Comparison of ENCODE assay signal across 32 cellular contexts in the genomic region with DNA sequence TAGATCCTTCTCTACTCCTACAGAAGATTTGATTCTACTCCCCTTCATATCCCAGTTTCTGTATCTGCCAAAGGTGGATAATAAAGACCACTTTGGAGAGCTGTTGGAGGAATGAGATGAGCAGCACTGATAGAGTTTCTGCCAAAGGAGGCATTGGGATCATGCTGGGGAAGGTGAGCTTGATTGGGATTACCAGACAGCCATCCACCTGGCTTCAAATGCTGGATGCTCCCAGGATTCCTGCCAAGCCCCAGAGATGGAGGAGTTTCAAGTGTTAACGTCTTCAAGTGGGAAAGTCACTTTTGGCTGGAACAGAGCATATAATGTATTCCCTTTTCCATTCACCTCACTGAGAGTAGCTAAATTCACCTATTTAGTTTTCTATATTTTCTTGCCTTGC.
"Had no signal": no experiment of that assay in that cellular context is flagged by ENCODE, and none has a peak within 500 bp of the region (broad histone marks: within the 10 kb centered on the region; RNA-seq: fewer than 3 reads in every experiment).

No MANE protein-coding gene starts in this region.

- H3K27ac ChIP-seq: adrenal gland, body of pancreas, brain microvascular endothelial cell, breast epithelium, WERI-Rb-1 had no signal

- H3K4me3 ChIP-seq: adrenal gland, body of pancreas, breast epithelium had no signal

- H3K4me3 Mint-ChIP-seq: activated CD4-positive, alpha-beta memory T cell treated with anti-CD3 and anti-CD28 coated beads, Interleukin-2, amount 10 ng/mL, durations not matched to agents 7 days and 5 days; activated CD4-positive, alpha-beta T cell treated with anti-CD3 and anti-CD28 coated beads for 36 hours; activated CD4-positive, alpha-beta T cell treated with anti-CD3 and anti-CD28 coated beads, Interleukin-2, amount 10 ng/mL, durations not matched to agents 7 days and 5 days; activated naive CD4-positive, alpha-beta T cell treated with anti-CD3 and anti-CD28 coated beads for 36 hours; activated naive CD8-positive, alpha-beta T cell treated with anti-CD3 and anti-CD28 coated beads for 36 hours; activated T-cell treated with anti-CD3 and anti-CD28 coated beads, Interleukin-2, amount 50 U/mL, for 4 hours; activated T-cell treated with anti-CD3 and anti-CD28 coated beads, Interleukin-2, amount 50 U/mL, for 72 hours; activated T-helper 1 cell treated with anti-CD3 and anti-CD28 coated beads, Interleukin-12 subunit alpha, Interleukin-12 subunit beta, Interleukin-2, Interleukin-4 antibody, amounts not matched to agents 30 ng/mL and 10 ng/mL and 1 ng/mL, durations not matched to agents 14 hours and 24 hours and 36 hours; activated T-helper 17 cell treated with anti-CD3 and anti-CD28 coated beads, Interleukin-2, amount 50 U/mL, for 72 hours; T-helper 17 cell; WTC11 had no signal

- ATAC-seq: activated CD4-positive, alpha-beta T cell treated with anti-CD3 and anti-CD28 coated beads for 36 hours; activated CD4-positive, CD25-positive, alpha-beta regulatory T cell treated with anti-CD3 and anti-CD28 coated beads, Interleukin-2, amount 50 U/mL, for 24 hours; activated naive CD4-positive, alpha-beta T cell treated with anti-CD3 and anti-CD28 coated beads, Interleukin-2, amount 50 U/mL, for 72 hours; activated T-cell treated with anti-CD3 and anti-CD28 coated beads, Interleukin-2, amount 50 U/mL, for 4 hours; activated T-cell treated with anti-CD3 and anti-CD28 coated beads, Interleukin-2, amount 50 U/mL, for 72 hours; activated T-helper 17 cell treated with anti-CD3 and anti-CD28 coated beads, Interleukin-2, amount 50 U/mL, for 72 hours; body of pancreas; T-helper 17 cell had no signal

- H3K36me3 Mint-ChIP-seq: activated naive CD4-positive, alpha-beta T cell treated with anti-CD3 and anti-CD28 coated beads, Interleukin-2, amount 50 U/mL, for 72 hours; activated naive CD8-positive, alpha-beta T cell treated with anti-CD3 and anti-CD28 coated beads for 36 hours; WTC11 had no signal

- H3K36me3 ChIP-seq: adrenal gland, brain microvascular endothelial cell, breast epithelium had no signal

- H3K9me3 ChIP-seq: adrenal gland, body of pancreas, breast epithelium had no signal

- H3K27me3 Mint-ChIP-seq: activated CD4-positive, alpha-beta memory T cell treated with anti-CD3 and anti-CD28 coated beads, Interleukin-2, amount 10 ng/mL, durations not matched to agents 7 days and 5 days; activated CD4-positive, alpha-beta T cell treated with anti-CD3 and anti-CD28 coated beads for 36 hours; activated CD4-positive, alpha-beta T cell treated with anti-CD3 and anti-CD28 coated beads, Interleukin-2, amount 10 ng/mL, durations not matched to agents 7 days and 5 days; activated naive CD8-positive, alpha-beta T cell treated with anti-CD3 and anti-CD28 coated beads for 36 hours; activated T-helper 17 cell treated with anti-CD3 and anti-CD28 coated beads, Interleukin-2, amount 50 U/mL, for 72 hours; T-helper 17 cell had no signal

- H3K27me3 ChIP-seq: adrenal gland, body of pancreas, brain microvascular endothelial cell, breast epithelium had no signal

- H3K27ac Mint-ChIP-seq: activated CD4-positive, alpha-beta memory T cell treated with anti-CD3 and anti-CD28 coated beads, Interleukin-2, amount 10 ng/mL, durations not matched to agents 7 days and 5 days; activated CD4-positive, alpha-beta T cell treated with anti-CD3 and anti-CD28 coated beads for 36 hours; activated CD4-positive, alpha-beta T cell treated with anti-CD3 and anti-CD28 coated beads, Interleukin-2, amount 10 ng/mL, durations not matched to agents 7 days and 5 days; activated naive CD4-positive, alpha-beta T cell treated with anti-CD3 and anti-CD28 coated beads for 36 hours; activated naive CD4-positive, alpha-beta T cell treated with anti-CD3 and anti-CD28 coated beads, Interleukin-2, amount 50 U/mL, for 72 hours; activated naive CD8-positive, alpha-beta T cell treated with anti-CD3 and anti-CD28 coated beads for 36 hours; activated T-cell treated with anti-CD3 and anti-CD28 coated beads, Interleukin-2, amount 50 U/mL, for 72 hours; activated T-helper 1 cell treated with anti-CD3 and anti-CD28 coated beads, Interleukin-12 subunit alpha, Interleukin-12 subunit beta, Interleukin-2, Interleukin-4 antibody, amounts not matched to agents 30 ng/mL and 10 ng/mL and 1 ng/mL, durations not matched to agents 14 hours and 24 hours and 36 hours; activated T-helper 17 cell treated with anti-CD3 and anti-CD28 coated beads, Interleukin-2, amount 50 U/mL, for 72 hours; T-helper 17 cell; WTC11 had no signal

- H3K4me1 ChIP-seq: adrenal gland, body of pancreas, breast epithelium had no signal

- H3K4me1 Mint-ChIP-seq: activated CD4-positive, alpha-beta memory T cell treated with anti-CD3 and anti-CD28 coated beads, Interleukin-2, amount 10 ng/mL, durations not matched to agents 7 days and 5 days; activated CD4-positive, alpha-beta T cell treated with anti-CD3 and anti-CD28 coated beads for 36 hours; activated CD4-positive, alpha-beta T cell treated with anti-CD3 and anti-CD28 coated beads, Interleukin-2, amount 10 ng/mL, durations not matched to agents 7 days and 5 days; activated naive CD8-positive, alpha-beta T cell treated with anti-CD3 and anti-CD28 coated beads for 36 hours; activated T-helper 17 cell treated with anti-CD3 and anti-CD28 coated beads, Interleukin-2, amount 50 U/mL, for 72 hours; T-helper 17 cell; WTC11 had no signal

- H3K9me3 Mint-ChIP-seq: activated CD4-positive, alpha-beta memory T cell treated with anti-CD3 and anti-CD28 coated beads, Interleukin-2, amount 10 ng/mL, durations not matched to agents 7 days and 5 days; activated T-helper 1 cell treated with anti-CD3 and anti-CD28 coated beads, Interleukin-12 subunit alpha, Interleukin-12 subunit beta, Interleukin-2, Interleukin-4 antibody, amounts not matched to agents 30 ng/mL and 10 ng/mL and 1 ng/mL, durations not matched to agents 14 hours and 24 hours and 36 hours; activated T-helper 17 cell treated with anti-CD3 and anti-CD28 coated beads, Interleukin-2, amount 50 U/mL, for 72 hours; WTC11 had no signal

- DNase-seq: activated CD4-positive, alpha-beta memory T cell treated with anti-CD3 and anti-CD28 coated beads, Interleukin-2, amount 10 ng/mL, durations not matched to agents 7 days and 5 days; activated CD4-positive, alpha-beta T cell treated with anti-CD3 and anti-CD28 coated beads for 1 hour; activated CD4-positive, alpha-beta T cell treated with anti-CD3 and anti-CD28 coated beads for 48 hours; activated CD4-positive, alpha-beta T cell treated with anti-CD3 and anti-CD28 coated beads, Interleukin-2, amount 50 U/mL, for 48 hours; activated CD4-positive, CD25-positive, alpha-beta regulatory T cell; activated CD8-positive, alpha-beta memory T cell treated with anti-CD3 and anti-CD28 coated beads, Interleukin-2, amount 50 U/mL, for 4 hours; activated effector memory CD4-positive, alpha-beta T cell treated with anti-CD3 and anti-CD28 coated beads, Interleukin-2, amount 50 U/mL, for 16 hours; activated gamma-delta T cell treated with Interleukin-2 at 50 U/mL for 16 hours; activated naive CD4-positive, alpha-beta T cell; activated naive CD4-positive, alpha-beta T cell treated with anti-CD3 and anti-CD28 coated beads, Interleukin-2, amount 50 U/mL, for 16 hours; activated naive CD8-positive, alpha-beta T cell treated with anti-CD3 and anti-CD28 coated beads for 36 hours; activated T-cell treated with anti-CD3 and anti-CD28 coated beads for 4 hours; activated T-cell treated with anti-CD3 and anti-CD28 coated beads, Interleukin-2, amount 50 U/mL, for 1 hour; activated T-cell treated with anti-CD3 and anti-CD28 coated beads, Interleukin-2, amount 50 U/mL, for 4 hours; activated T-cell treated with anti-CD3 and anti-CD28 coated beads, Interleukin-2, amount 50 U/mL, for 72 hours; adrenal gland; amniotic stem cell; aorta; body of pancreas; central memory CD4-positive, alpha-beta T cell; T-helper 17 cell; WERI-Rb-1 had no signal
